9 cellular contexts compared by ENCODE assay signal in the genomic region with DNA sequence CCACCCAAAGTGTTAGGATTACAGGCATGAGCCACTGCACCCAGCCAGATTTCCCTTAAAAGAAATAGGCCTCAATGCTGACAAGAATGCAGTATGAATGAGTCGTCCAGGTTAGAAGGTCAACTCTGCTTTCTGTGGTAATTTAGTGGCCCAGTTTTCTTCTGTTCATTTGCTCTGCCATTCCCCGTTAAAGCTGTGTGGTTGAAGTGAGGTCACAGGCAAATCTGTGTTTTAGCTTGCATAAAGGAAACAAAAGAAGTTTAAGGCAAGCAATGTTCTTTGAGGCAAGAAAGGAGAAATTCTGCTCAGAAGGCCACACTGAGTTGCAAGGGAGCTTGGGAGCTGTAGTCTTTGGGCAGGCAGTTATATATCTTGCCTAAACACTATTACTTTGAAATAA.
DNase-seq lines count a peak whose midpoint lies in the region; ATAC-seq and TF ChIP-seq lines count a peak whose summit lies in the region.
"Had no signal": no experiment of that assay in that cellular context is flagged by ENCODE, and none has a peak within 500 bp of the region (broad histone marks: within the 10 kb centered on the region; RNA-seq: fewer than 3 reads in every experiment).

No MANE protein-coding gene starts in this region.

- peak; percentile 54 for ATAC-seq in GM21786 (IDR thresholded peaks at IDR 0.05; ENCODE audit: unreplicated experiment)
- ATAC-seq in Right ventricle myocardium superior (ENCODE audit: poor library complexity) = no peak
- ATAC-seq in effector memory CD8-positive, alpha-beta T cell (replicated peaks) = no peak
- ATAC-seq in HG02623 (IDR thresholded peaks at IDR 0.05; ENCODE audit: unreplicated experiment) = no peak

- TF ChIP-seq CTCF in GM10248 (IDR thresholded peaks at IDR 0.05; ENCODE audit: control extremely low read depth, extremely low read depth, low read depth, missing control alignments) = no peak

- peak; percentile 30 for DNase-seq in GM10248 (ENCODE audit: extremely low spot score)
- DNase-seq in RKO (ENCODE audit: low spot score) = peak; percentile 35
- peak; percentile 1 for DNase-seq in midbrain (lab: John Stamatoyannopoulos, UW)
- no peak for DNase-seq in Right ventricle myocardium superior
- no peak for DNase-seq in GM19240 (ENCODE audit: insufficient read length, low spot score)
- DNase-seq in effector memory CD8-positive, alpha-beta T cell = no peak
- DNase-seq: adrenal gland had no signal

- H3K4me3 Mint-ChIP-seq in effector memory CD8-positive, alpha-beta T cell = no peak overlapping the region

- H3K9me3 Mint-ChIP-seq in effector memory CD8-positive, alpha-beta T cell = no peaks in the 10 kb centered on the region

- H3K4me1 Mint-ChIP-seq in effector memory CD8-positive, alpha-beta T cell (ENCODE audit: low read depth in 2 of 2) = peaks cover 6 to 9% of the 10 kb centered on the region in 2 donors

- H3K27me3 Mint-ChIP-seq in effector memory CD8-positive, alpha-beta T cell = peaks cover 13 to 14% of the 10 kb centered on the region in 2 donors

- intact Hi-C loops in Right ventricle myocardium superior (cut with DNase I) = no loop called here

- CTCF ChIA-PET in GM10248 (lab: Yijun Ruan, JAX) = interaction anchor here (1.3 to 1.5 kb wide), 3 partner anchors 10 to 31 kb away, joined by 3 to 6 read pairs (median 3); no protein-coding TSS in a partner anchor

- no peaks in the 10 kb centered on the region for H3K36me3 Mint-ChIP-seq in effector memory CD8-positive, alpha-beta T cell (ENCODE audit: insufficient read depth)

- POLR2A ChIA-PET in GM10248 (lab: Yijun Ruan, JAX) = no interaction called here

- H3K27ac Mint-ChIP-seq in effector memory CD8-positive, alpha-beta T cell = no peak overlapping the region

Comparison
In these comparisons a context has a peak if more than half of its experiments do, and no peak if none do; other contexts are left out.
1. DNase-seq: peak in GM10248 (single experiment), RKO (single experiment) and midbrain (single experiment); none in Right ventricle myocardium superior (single experiment), GM19240 (single experiment) and effector memory CD8-positive, alpha-beta T cell (0 of 3).